ENCODE assay signal across 14 cellular contexts in the genomic region with DNA sequence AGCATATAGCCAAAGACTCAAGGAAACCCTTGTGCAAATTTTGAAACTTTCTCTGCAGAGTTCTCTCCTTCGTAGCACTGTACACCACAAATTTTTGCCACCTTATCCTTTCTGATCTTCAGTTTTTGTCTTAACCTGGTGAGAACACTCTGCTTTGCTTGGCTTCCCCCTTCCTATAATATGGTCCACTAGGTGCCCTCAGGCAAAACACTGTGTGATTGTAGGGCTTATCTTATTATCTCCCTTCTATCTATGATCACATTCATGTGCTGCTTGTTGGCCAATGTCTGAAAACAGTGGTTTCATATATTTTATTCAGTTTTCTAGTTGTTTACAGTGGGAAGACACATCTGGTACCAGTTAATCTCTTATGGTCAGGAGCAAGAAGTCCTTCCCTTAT.
DNase-seq lines count a peak whose midpoint lies in the region; TF ChIP-seq lines count a peak whose summit lies in the region.
"Had no signal": no experiment of that assay in that cellular context is flagged by ENCODE, and none has a peak within 500 bp of the region (broad histone marks: within the 10 kb centered on the region; RNA-seq: fewer than 3 reads in every experiment).

No MANE protein-coding gene starts in this region.

- H3K4me3 ChIP-seq in Karpas-422 (ENCODE audit: low read length): no peak overlapping the region
- H3K4me3 ChIP-seq in SK-N-SH (ENCODE audit: low read depth in 2 of 2, low read length in 1 of 2): no peak overlapping the region
- H3K4me3 ChIP-seq: BLaER1 treated with 17β-estradiol and CSF1 and Interleukin-3, amounts not matched to agents 10 nM and 100 nM; GM23248 had no signal

- 48% methylated on average over 1 of the region's 1 CpG for WGBS in SK-N-SH (ENCODE audit: low lambda C conversion rate)

- H2AFZ ChIP-seq in Karpas-422 (ENCODE audit: low read length): no peak overlapping the region
- H2AFZ ChIP-seq in SK-N-SH (ENCODE audit: low read depth): no peak overlapping the region
- H2AFZ ChIP-seq: GM23248 had no signal

- no peaks in the 10 kb centered on the region; the same call in 1 of the 2 replicates for H3K27me3 ChIP-seq in Karpas-422 (ENCODE audit: low read length)
- no peaks in the 10 kb centered on the region for H3K27me3 ChIP-seq in SK-N-SH (ENCODE audit: insufficient read depth)
- H3K27me3 ChIP-seq: BLaER1 treated with 17β-estradiol and CSF1 and Interleukin-3, amounts not matched to agents 10 nM and 100 nM had no signal

- POLR2A ChIA-PET in SK-N-SH (lab: Yijun Ruan, JAX): no interaction called here

- H3K4me1 ChIP-seq in Karpas-422 (ENCODE audit: low read length): no peaks in the 10 kb centered on the region
- H3K4me1 ChIP-seq in SK-N-SH (ENCODE audit: control insufficient read depth in 1 of 2, insufficient read depth in 2 of 2, low read depth in 1 of 2, low read length in 1 of 2): no peaks in the 10 kb centered on the region
- H3K4me1 ChIP-seq: BLaER1 treated with 17β-estradiol and CSF1 and Interleukin-3, amounts not matched to agents 10 nM and 100 nM had no signal

- no peaks in the 10 kb centered on the region for H3F3A ChIP-seq in SK-N-SH (replicated peaks; ENCODE audit: insufficient read depth)

- H3K9me2 ChIP-seq in Karpas-422 (replicated peaks; ENCODE audit: insufficient read depth, low read length) (no peaks in the 10 kb centered on the region), SK-N-SH (no peaks in the 10 kb centered on the region)

- no peaks in the 10 kb centered on the region for H3K79me2 ChIP-seq in Karpas-422 (ENCODE audit: low read length)
- no peaks in the 10 kb centered on the region for H3K79me2 ChIP-seq in SK-N-SH (ENCODE audit: insufficient read depth)

- 0 out of 4 replicates have a peak, but pooled peaks of 1 of the 2 experiments have one; percentile 31 for TF ChIP-seq EP300 in SK-N-SH (IDR thresholded peaks at IDR 0.05; ENCODE audit: borderline replicate concordance in 1 of 2, low read depth in 1 of 2, low read length in 1 of 2)

- H3K4me2 ChIP-seq in Karpas-422 (ENCODE audit: low read depth, low read length, poor library complexity, severe bottlenecking) (no peak overlapping the region), SK-N-SH (no peak overlapping the region)
- H3K4me2 ChIP-seq: BLaER1 treated with 17β-estradiol and CSF1 and Interleukin-3, amounts not matched to agents 10 nM and 100 nM had no signal

- H3K36me3 ChIP-seq in Karpas-422 (ENCODE audit: insufficient read depth, low read length) (peaks cover 4% of the 10 kb centered on the region; the same call in 1 of the 2 replicates), SK-N-SH (replicated peaks in 1 of 2; ENCODE audit: control insufficient read depth in 1 of 2, insufficient read depth in 2 of 2, low read length in 1 of 2) (no peaks in the 10 kb centered on the region)
- H3K36me3 ChIP-seq: BLaER1 treated with 17β-estradiol and CSF1 and Interleukin-3, amounts not matched to agents 10 nM and 100 nM had no signal

- no peak for TF ChIP-seq CTCF in SK-N-SH (IDR thresholded peaks at IDR 0.05)

- TF ChIP-seq RAD21 in SK-N-SH (IDR thresholded peaks at IDR 0.05; ENCODE audit: low read length): no peak

- H4K20me1 ChIP-seq in Karpas-422 (ENCODE audit: insufficient read depth, low read depth, low read length) (no peaks in the 10 kb centered on the region), SK-N-SH (ENCODE audit: insufficient read depth) (no peaks in the 10 kb centered on the region)
- H4K20me1 ChIP-seq: BLaER1 treated with 17β-estradiol and CSF1 and Interleukin-3, amounts not matched to agents 10 nM and 100 nM had no signal

- CTCF ChIA-PET in SK-N-SH (lab: Yijun Ruan, JAX): interaction anchor here (0.7 to 1.6 kb wide), 3 partner anchors 106 to 241 kb away, joined by 3 read pairs; no protein-coding TSS in a partner anchor

- H3K27ac ChIP-seq in Karpas-422 (ENCODE audit: low read length) (no peak overlapping the region), SK-N-SH (ENCODE audit: low read depth in 2 of 2, low read length in 1 of 2) (no peak overlapping the region; a peak in 1 of 4 replicates)
- H3K27ac ChIP-seq: BLaER1 treated with 17β-estradiol and CSF1 and Interleukin-3, amounts not matched to agents 10 nM and 100 nM; GM23248 had no signal

- no peak overlapping the region for H3K9ac ChIP-seq in Karpas-422 (ENCODE audit: low read length)
- no peak overlapping the region for H3K9ac ChIP-seq in SK-N-SH
- H3K9ac ChIP-seq: BLaER1 treated with 17β-estradiol and CSF1 and Interleukin-3, amounts not matched to agents 10 nM and 100 nM; GM23248 had no signal

- peaks cover 12% of the 10 kb centered on the region for H3K9me3 ChIP-seq in Karpas-422 (ENCODE audit: low read length)
- H3K9me3 ChIP-seq in SK-N-SH: 0 out of 2 replicates have a peak, but pooled peaks cover 14% of the 10 kb centered on the region

- DNase-seq in Karpas-422 (peak; percentile 34), NCI-H69 (lab: John Stamatoyannopoulos, UW) (peak; percentile 23), SK-N-SH (peak; percentile 14), NCI-H524 (lab: John Stamatoyannopoulos, UW) (no peak), NCI-H510A treated with DMSO at 0.1 percent for 48 hours (lab: John Stamatoyannopoulos, UW) (no peak), dermis blood vessel endothelial cell (no peak), HPDE6-E6E7 (ENCODE audit: extremely low spot score) (no peak)
- DNase-seq: CD8-positive, alpha-beta T cell; DMS 273 treated with DMSO at 0.1 percent for 48 hours; DMS53; DND-41; GM23248; HCEC 1CT had no signal

TF ChIP-seq in SK-N-SH, 30 proteins besides CTCF, POLR2A, EP300 and RAD21:
- TF ChIP-seq TEAD4 (IDR thresholded peaks at IDR 0.05; ENCODE audit: borderline replicate concordance, insufficient read depth) (no peak), GATA2 (CRISPR knock-in tag; IDR thresholded peaks at IDR 0.05) (peak; percentile 64)

Comparison
In these comparisons a context has a peak if more than half of its experiments do, and no peak if none do; other contexts are left out.
1. DNase-seq: peak in Karpas-422 (single experiment), NCI-H69 (single experiment) and SK-N-SH (single experiment); none in NCI-H524 (0 of 2), NCI-H510A treated with DMSO at 0.1 percent for 48 hours (single experiment), dermis blood vessel endothelial cell (single experiment) and HPDE6-E6E7 (single experiment).